ENCODE assay signal across 26 cellular contexts in the genomic region with DNA sequence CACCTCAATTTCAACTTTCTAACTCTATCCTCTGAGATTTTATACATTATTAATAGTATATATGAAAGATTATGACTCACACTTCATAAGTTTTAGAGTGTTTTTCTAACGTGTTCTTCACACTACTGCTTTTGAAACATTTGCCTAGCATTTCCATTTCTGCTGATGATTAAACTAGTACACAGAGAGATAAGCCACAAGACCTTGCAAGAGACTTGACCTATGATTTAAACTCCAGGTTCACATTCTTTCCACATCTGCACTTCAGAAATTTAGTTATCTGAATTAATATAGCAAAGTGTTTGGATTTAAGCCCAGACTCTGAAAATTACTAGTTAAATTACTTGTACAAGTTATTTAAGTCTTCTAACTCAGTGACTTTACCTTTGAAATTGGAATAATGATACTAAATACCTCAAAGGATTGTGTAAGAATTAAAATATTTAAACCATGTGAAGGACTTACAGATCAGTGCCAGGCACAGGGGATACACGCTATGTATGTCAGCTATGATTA.
"Had no signal": no experiment of that assay in that cellular context is flagged by ENCODE, and none has a peak within 500 bp of the region (broad histone marks: within the 10 kb centered on the region; RNA-seq: fewer than 3 reads in every experiment).

No MANE protein-coding gene starts in this region.

- DNase-seq: activated CD4-positive, alpha-beta memory T cell treated with anti-CD3 and anti-CD28 coated beads, Interleukin-2, amount 10 ng/mL, durations not matched to agents 7 days and 5 days; activated CD4-positive, alpha-beta T cell treated with anti-CD3 and anti-CD28 coated beads for 36 hours; activated CD4-positive, alpha-beta T cell treated with anti-CD3 and anti-CD28 coated beads, Interleukin-2, amount 50 U/mL, for 1 hour; activated gamma-delta T cell treated with Interleukin-2 at 50 U/mL for 16 hours; activated naive CD4-positive, alpha-beta T cell treated with anti-CD3 and anti-CD28 coated beads, Interleukin-2, amount 10 ng/mL, durations not matched to agents 7 days and 5 days; activated naive CD8-positive, alpha-beta T cell treated with anti-CD3 and anti-CD28 coated beads for 36 hours; activated T-cell treated with anti-CD3 and anti-CD28 coated beads, Interleukin-2, amount 50 U/mL, for 72 hours; anterior cingulate cortex; central memory CD4-positive, alpha-beta T cell; IMR-90; Kasumi-1; KBM-7; MV-4-11; NCI-H1092 treated with DMSO at 0.1 percent for 48 hours; NCI-H1436 treated with DMSO at 0.1 percent for 48 hours; NCI-H187; NCI-H2081; NCI-H446; NCI-H524; NCI-H82; PC-3; SHP77 treated with DMSO at 0.1 percent for 48 hours; T-cell; T-helper 2 cell; T1000 had no signal

- ATAC-seq: activated CD4-positive, alpha-beta T cell treated with anti-CD3 and anti-CD28 coated beads for 36 hours; activated T-cell treated with anti-CD3 and anti-CD28 coated beads, Interleukin-2, amount 50 U/mL, for 72 hours; PC-3; T-cell had no signal

- H3K27ac ChIP-seq: VCaP had no signal
